Comparison of ENCODE assay signal across 16 cellular contexts in the genomic region with DNA sequence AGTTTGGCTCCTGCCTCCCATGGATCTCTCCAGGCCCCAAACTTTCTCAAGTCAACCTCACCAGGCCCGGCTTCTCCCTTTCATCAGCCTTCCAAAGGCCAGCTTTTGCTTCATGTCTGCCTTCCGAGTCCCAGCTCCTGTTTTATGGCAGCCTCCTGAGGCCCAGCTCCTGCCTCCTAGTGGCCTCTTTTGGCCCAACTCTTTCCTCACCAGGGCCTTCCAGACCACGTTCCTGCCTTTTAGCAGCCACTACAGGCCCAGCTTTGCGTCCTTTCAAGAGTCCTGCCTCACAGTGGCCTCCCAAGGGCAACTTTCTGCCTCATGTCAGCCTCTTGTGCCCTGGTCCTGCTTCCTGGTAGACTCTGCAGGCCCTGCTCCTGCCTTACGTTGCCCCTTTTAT. TPM values are rescaled to one million over a fixed set of nuclear protein-coding genes. Genes with fewer than 3 reads are reported as not detected.
DNase-seq lines count a peak whose midpoint lies in the region; ATAC-seq, FAIRE-seq and TF ChIP-seq lines count a peak whose summit lies in the region.
"Had no signal": no experiment of that assay in that cellular context is flagged by ENCODE, and none has a peak within 500 bp of the region (broad histone marks: within the 10 kb centered on the region; RNA-seq: fewer than 3 reads in every experiment).

No MANE protein-coding gene starts in this region.

- H3K4me1 ChIP-seq in Panc1 (ENCODE audit: control insufficient read depth, insufficient read depth, low read length): no peaks in the 10 kb centered on the region
- H3K4me1 ChIP-seq: BLaER1, left ventricle myocardium inferior had no signal

- in situ Hi-C loops in Panc1 (cut with HindIII; ENCODE audit: low pct_unique_long_range_greater_than_20kb, low sequenced_read_pairs): no loop called here

- no TSS peak for BruUV-seq in Panc1 (replicated peaks; lab: Mats Ljungman, UMichigan)

- peak; percentile 29; the same call in 1 of the 2 replicates for TF ChIP-seq CTCF in AG04450 (IDR thresholded peaks at IDR 0.05; ENCODE audit: low read depth, low read length)
- TF ChIP-seq CTCF in GM12874 (IDR thresholded peaks at IDR 0.05; ENCODE audit: insufficient read depth, low read depth, low read length): peak; percentile 36
- peak; percentile 27; the same call in 1 of the 2 replicates for TF ChIP-seq CTCF in Panc1 (IDR thresholded peaks at IDR 0.05)
- TF ChIP-seq CTCF in fibroblast of the aortic adventitia (IDR thresholded peaks at IDR 0.05; ENCODE audit: insufficient read depth, low read length): peak; percentile 6

- H3K4me3 ChIP-seq in AG04450 (ENCODE audit: low read depth, low read length) (no peak overlapping the region), Panc1 (ENCODE audit: low read depth in 2 of 2, low read length in 2 of 2) (no peak overlapping the region), fibroblast of the aortic adventitia (ENCODE audit: low read depth, low read length) (no peak overlapping the region)
- H3K4me3 ChIP-seq: BLaER1, left ventricle myocardium inferior had no signal

- ATAC-seq in Panc1 (no peak), GM21529 (IDR thresholded peaks at IDR 0.05; ENCODE audit: unreplicated experiment) (no peak), GM19397 (IDR thresholded peaks at IDR 0.05; ENCODE audit: unreplicated experiment) (no peak)
- ATAC-seq: T-cell had no signal

- POLR2A ChIA-PET in AG04450 (lab: Yijun Ruan, JAX): interaction anchor here (1.6 kb wide), 1 partner anchor 15 kb away, joined by 6 read pairs; a partner anchor contains a TSS
- POLR2A ChIA-PET in Panc1 (lab: Charles Lee): interaction anchor here (0.6 kb wide), 2 partner anchors 16 to 59 kb away, joined by 4 to 16 read pairs; a partner anchor contains a TSS

- H3K9me3 ChIP-seq in AG04450 (ENCODE audit: control insufficient read depth, insufficient read depth, low read length) (no peaks in the 10 kb centered on the region), Panc1 (ENCODE audit: control insufficient read depth, insufficient read depth, low read depth, low read length) (no peaks in the 10 kb centered on the region)
- H3K9me3 ChIP-seq: BLaER1, left ventricle myocardium inferior had no signal

- H3K27me3 ChIP-seq in AG04450 (ENCODE audit: control insufficient read depth, insufficient read depth, low read length) (no peaks in the 10 kb centered on the region), Panc1 (ENCODE audit: control insufficient read depth, insufficient read depth, low read length) (no peaks in the 10 kb centered on the region)
- H3K27me3 ChIP-seq: BLaER1 had no signal

- CTCF ChIA-PET in AG04450 (lab: Charles Lee): interaction anchor here (0.8 to 1.0 kb wide), 2 partner anchors 10 to 21 kb away, joined by 3 read pairs; no protein-coding TSS in a partner anchor
- CTCF ChIA-PET in Panc1 (lab: Charles Lee): interaction anchor here (0.7 to 1.2 kb wide), 2 partner anchors 9 to 783 kb away, joined by 3 read pairs; no protein-coding TSS in a partner anchor

- no peak overlapping the region for H3K27ac ChIP-seq in AG04450 (ENCODE audit: low read depth, low read length)
- H3K27ac ChIP-seq in Panc1 (ENCODE audit: low read length): no peak overlapping the region
- H3K27ac ChIP-seq: BLaER1, left ventricle myocardium inferior had no signal

- H3K36me3 ChIP-seq in Panc1 (ENCODE audit: control insufficient read depth, insufficient read depth, low read length): no peaks in the 10 kb centered on the region

- TF ChIP-seq POLR2A in H54 (IDR thresholded peaks at IDR 0.05; ENCODE audit: low read depth, low read length): no peak

- no peak for FAIRE-seq in H54 (lab: Jason Lieb, UNC)

- DNase-seq in AG04450 (ENCODE audit: low read depth, low spot score): no peak
- DNase-seq in Panc1 (ENCODE audit: low read depth, low spot score): no peak
- DNase-seq in fibroblast of the aortic adventitia (ENCODE audit: low read depth): no peak
- no peak for DNase-seq in effector CD4-positive, alpha-beta T cell
- no peak for DNase-seq in H54 (ENCODE audit: insufficient read length, low spot score)
- DNase-seq: activated CD4-positive, alpha-beta memory T cell treated with anti-CD3 and anti-CD28 coated beads for 36 hours; cortex of kidney; left ventricle myocardium inferior; NCI-H187 treated with DMSO at 0.1 percent for 48 hours; occipital lobe; stimulated activated naive CD4-positive, alpha-beta T cell; T-cell had no signal

- intact Hi-C loops in Panc1 (cut with micrococcal nuclease; ENCODE audit: unreplicated experiment): no loop called here

RNA-seq across cellular contexts. Expression of a gene that starts 15.3 kb away (rescaled TPM):
- 145 and 176 TPM in 2 replicates for polyA plus RNA-seq in AG04450 (2011; rRNA removed)
- polyA minus RNA-seq in AG04450 (2011; rRNA and poly(A)+ RNA removed): 278 and 389 TPM in 2 replicates
- 176 TPM for total RNA-seq in Panc1 (2021; ENCODE audit: unreplicated experiment)
- polyA plus RNA-seq in Panc1 (2012; ENCODE audit: insufficient read length): 123 TPM
- 39.7 and 104 TPM in 2 replicates for total RNA-seq in fibroblast of the aortic adventitia (ENCODE audit: low replicate concordance)
